ENCODE assay signal across 1 cellular context in the genomic region with DNA sequence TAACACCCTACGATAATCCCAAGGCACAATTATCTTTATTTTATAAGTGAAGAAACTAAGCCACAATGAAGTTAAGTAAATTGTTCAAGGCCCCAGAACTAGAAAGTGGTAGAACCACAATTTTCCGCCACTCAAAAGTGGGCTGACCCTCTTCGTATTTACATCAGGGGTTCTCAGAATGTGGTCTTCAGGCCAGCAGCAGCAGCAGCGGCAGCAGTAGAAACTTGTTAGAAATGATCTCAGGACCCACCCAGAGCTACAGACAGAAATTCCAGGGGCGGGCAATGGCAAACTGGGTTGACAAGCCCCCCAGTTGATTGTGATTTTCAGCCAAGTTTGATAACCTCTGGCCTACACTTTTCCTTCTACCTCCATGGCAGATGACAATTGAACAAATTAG.
TF ChIP-seq lines count a peak whose summit lies in the region.

No MANE protein-coding gene starts in this region.

TF ChIP-seq in IMR-90, 13 proteins besides CTCF, POLR2A, EP300 and RAD21:
- TF ChIP-seq RCOR1 (IDR thresholded peaks at IDR 0.05; ENCODE audit: insufficient replicate concordance, low read length) (no peak), MAZ (IDR thresholded peaks at IDR 0.05; ENCODE audit: borderline replicate concordance, low read depth, low read length) (no peak), USF2 (IDR thresholded peaks at IDR 0.05; ENCODE audit: low read depth, low read length) (no peak), SMC3 (IDR thresholded peaks at IDR 0.05; ENCODE audit: low read depth, low read length) (no peak), NFE2L2 (IDR thresholded peaks at IDR 0.05; ENCODE audit: low read depth, low read length) (no peak), CHD1 (IDR thresholded peaks at IDR 0.05; ENCODE audit: low read depth, low read length) (no peak), FOS (IDR thresholded peaks at IDR 0.05; ENCODE audit: low read depth, low read length) (no peak), MXI1 (IDR thresholded peaks at IDR 0.05; ENCODE audit: borderline replicate concordance, low read depth, low read length) (no peak), CEBPB (IDR thresholded peaks at IDR 0.05; ENCODE audit: low read depth, low read length) (no peak), RFX5 (IDR thresholded peaks at IDR 0.05; ENCODE audit: low read depth, low read length) (no peak), ELK1 (IDR thresholded peaks at IDR 0.05; ENCODE audit: borderline replicate concordance, low read depth, low read length) (no peak), MAFK (IDR thresholded peaks at IDR 0.05; ENCODE audit: low read depth, low read length) (no peak), BHLHE40 (IDR thresholded peaks at IDR 0.05; ENCODE audit: low read depth, low read length) (no peak)
TF ChIP-seq in IMR-90: peak in this region for 0.
